ENCODE assay signal across 10 cellular contexts in genomic region chr6:115891111-115891669, GRCh38.
A peak's percentile ranks its signal among the peaks of the same experiment; 100 is the strongest.
DNase-seq lines count a peak whose midpoint lies in the region; ATAC-seq, FAIRE-seq and TF ChIP-seq lines count a peak whose summit lies in the region.
"Had no signal": no experiment of that assay in that cellular context is flagged by ENCODE, and none has a peak within 500 bp of the region (broad histone marks: within the 10 kb centered on the region; RNA-seq: fewer than 3 reads in every experiment).

No MANE protein-coding gene starts in this region.

- no peak overlapping the region for H3K27ac ChIP-seq in CD8-positive, alpha-beta memory T cell (ENCODE audit: low read depth, low read length)
- H3K27ac ChIP-seq: suprapubic skin had no signal

- H3K4me3 Mint-ChIP-seq in CD8-positive, alpha-beta memory T cell = no peak overlapping the region
- H3K4me3 Mint-ChIP-seq in mesothelial cell of epicardium = no peak overlapping the region

- H3K36me3 ChIP-seq in bronchial epithelial cell (ENCODE audit: control insufficient read depth, insufficient read depth, low read length) = no peaks in the 10 kb centered on the region
- no peaks in the 10 kb centered on the region for H3K36me3 ChIP-seq in CD8-positive, alpha-beta memory T cell (ENCODE audit: insufficient read depth, low read length)
- H3K36me3 ChIP-seq: suprapubic skin had no signal

- H3K27me3 ChIP-seq in bronchial epithelial cell (ENCODE audit: control insufficient read depth, insufficient read depth, low read length) = no peaks in the 10 kb centered on the region
- no peaks in the 10 kb centered on the region for H3K27me3 ChIP-seq in CD8-positive, alpha-beta memory T cell (ENCODE audit: insufficient read depth, low read length, poor library complexity, severe bottlenecking)
- H3K27me3 ChIP-seq: suprapubic skin had no signal

- H3K27me3 Mint-ChIP-seq in CD8-positive, alpha-beta memory T cell = no peaks in the 10 kb centered on the region
- no peaks in the 10 kb centered on the region for H3K27me3 Mint-ChIP-seq in mesothelial cell of epicardium (ENCODE audit: low read depth)

- no peaks in the 10 kb centered on the region for H3K9me3 ChIP-seq in CD8-positive, alpha-beta memory T cell (ENCODE audit: low read length)
- H3K9me3 ChIP-seq: suprapubic skin had no signal

- DNase-seq in GM10266 (ENCODE audit: extremely low spot score) (peak; percentile 66), bronchial epithelial cell (ENCODE audit: low read depth) (peak; percentile 91), nucleus accumbens (lab: John Stamatoyannopoulos, UW) (no peak), NCI-H82 (lab: John Stamatoyannopoulos, UW) (no peak), mesothelial cell of epicardium (ENCODE audit: low spot score in 2 of 2, unreplicated experiment in 2 of 2) (no peak)
- DNase-seq in CD8-positive, alpha-beta memory T cell = no peak

- CTCF ChIA-PET in CD8-positive, alpha-beta memory T cell (lab: Charles Lee) = no interaction called here

- no peak overlapping the region for H3K27ac Mint-ChIP-seq in CD8-positive, alpha-beta memory T cell
- H3K27ac Mint-ChIP-seq in mesothelial cell of epicardium = no peak overlapping the region

- TF ChIP-seq CTCF in GM10266 (IDR thresholded peaks at IDR 0.05; ENCODE audit: control insufficient read depth, insufficient read depth, low read depth, missing control alignments) (no peak), bronchial epithelial cell (IDR thresholded peaks at IDR 0.05; ENCODE audit: insufficient read depth, low read length, severe bottlenecking) (no peak), mesothelial cell of epicardium (IDR thresholded peaks at IDR 0.05; ENCODE audit: unreplicated experiment) (no peak)

- no peak for FAIRE-seq in bronchial epithelial cell (lab: Jason Lieb, UNC)
- FAIRE-seq: H1 had no signal

- H3K4me1 ChIP-seq in CD8-positive, alpha-beta memory T cell (ENCODE audit: insufficient read depth, low read length) = no peaks in the 10 kb centered on the region
- H3K4me1 ChIP-seq: suprapubic skin had no signal

- no peaks in the 10 kb centered on the region for H3K9me3 Mint-ChIP-seq in CD8-positive, alpha-beta memory T cell
- H3K9me3 Mint-ChIP-seq in mesothelial cell of epicardium = peaks cover 6% of the 10 kb centered on the region

- H3K4me3 ChIP-seq in bronchial epithelial cell (ENCODE audit: low read depth, low read length) = no peak overlapping the region
- H3K4me3 ChIP-seq in CD8-positive, alpha-beta memory T cell (ENCODE audit: low read length) = no peak overlapping the region
- H3K4me3 ChIP-seq: suprapubic skin had no signal

- ATAC-seq in GM21367 (IDR thresholded peaks at IDR 0.05; ENCODE audit: unreplicated experiment) = peak; percentile 98
- ATAC-seq in HG03432 (IDR thresholded peaks at IDR 0.05; ENCODE audit: unreplicated experiment) = peak; percentile 98

- no peaks in the 10 kb centered on the region for H3K36me3 Mint-ChIP-seq in CD8-positive, alpha-beta memory T cell
- H3K36me3 Mint-ChIP-seq in mesothelial cell of epicardium = no peaks in the 10 kb centered on the region

- no peaks in the 10 kb centered on the region for H3K4me1 Mint-ChIP-seq in CD8-positive, alpha-beta memory T cell
- peaks cover 12% of the 10 kb centered on the region for H3K4me1 Mint-ChIP-seq in mesothelial cell of epicardium

- POLR2A ChIA-PET in CD8-positive, alpha-beta memory T cell (lab: Charles Lee) = no interaction called here

Comparison
In these comparisons a context has a peak if more than half of its experiments do, and no peak if none do; other contexts are left out.
1. DNase-seq: peak in GM10266 (single experiment) and bronchial epithelial cell (single experiment); none in nucleus accumbens (0 of 56), NCI-H82 (single experiment), CD8-positive, alpha-beta memory T cell (0 of 5) and mesothelial cell of epicardium (0 of 2).